In genomic region chr17:28812980-28813377, GRCh38 we compare ENCODE assay signal across 8 cellular contexts. TPM values are rescaled to one million over a fixed set of nuclear protein-coding genes. Genes with fewer than 3 reads are reported as not detected.
DNase-seq lines count a peak whose midpoint lies in the region; ATAC-seq, FAIRE-seq and TF ChIP-seq lines count a peak whose summit lies in the region.

No MANE protein-coding gene starts in this region.

- WGBS in HepG2 (ENCODE audit: low lambda C conversion rate) = 3% methylated on average over 6 of the region's 6 CpGs
- WGBS in testis, 2 donors = 0% methylated on average over 5 of the region's 6 CpGs

- ATAC-seq in HepG2 = no peak
- ATAC-seq in GM21786 (IDR thresholded peaks at IDR 0.05; ENCODE audit: unreplicated experiment) = no peak
- ATAC-seq in HG03280 (IDR thresholded peaks at IDR 0.05; ENCODE audit: unreplicated experiment) = no peak

- no peak for TF ChIP-seq POLR2A in HepG2 (IDR thresholded peaks at IDR 0.05; ENCODE audit: insufficient read depth in 1 of 2, low read depth in 2 of 2, low read length in 2 of 2)
- no peak for TF ChIP-seq POLR2A in testis (IDR thresholded peaks at IDR 0.05)

- POLR2A ChIA-PET in activated CD4-positive, alpha-beta T cell treated with anti-CD3 and anti-CD28 coated beads, Interleukin-2, amount 10 ng/mL, durations not matched to agents 7 days and 5 days (lab: Charles Lee) = interaction anchor here (0.6 kb wide), 1 partner anchor 53 kb away, joined by 5 read pairs; no protein-coding TSS in a partner anchor
- POLR2A ChIA-PET in HepG2 (lab: Yijun Ruan, JAX) = interaction anchor here (0.6 to 1.8 kb wide), 3 partner anchors 11 to 36 kb away, joined by 3 to 4 read pairs (median 4); no protein-coding TSS in a partner anchor

- peak overlapping the region; percentile 74 for H3K4me2 ChIP-seq in HepG2 (ENCODE audit: low read depth, low read length)

- no peaks in the 10 kb centered on the region for H3K9me3 Mint-ChIP-seq in activated CD4-positive, alpha-beta T cell treated with anti-CD3 and anti-CD28 coated beads, Interleukin-2, amount 10 ng/mL, durations not matched to agents 7 days and 5 days

- H3K4me1 Mint-ChIP-seq in activated CD4-positive, alpha-beta T cell treated with anti-CD3 and anti-CD28 coated beads, Interleukin-2, amount 10 ng/mL, durations not matched to agents 7 days and 5 days = peaks cover 35% of the 10 kb centered on the region

- no peak for DNase-seq in activated CD4-positive, alpha-beta T cell treated with anti-CD3 and anti-CD28 coated beads, Interleukin-2, amount 10 ng/mL, durations not matched to agents 7 days and 5 days
- no peak for DNase-seq in activated CD4-positive, alpha-beta T cell treated with anti-CD3 and anti-CD28 coated beads for 48 hours
- DNase-seq in HepG2 (ENCODE audit: low spot score) (no peak), testis (no peak), SHP77 treated with DMSO at 0.1 percent for 48 hours (lab: John Stamatoyannopoulos, UW) (no peak)

- H2AFZ ChIP-seq in HepG2 (ENCODE audit: low read length) = peak overlapping the region; percentile 63

- no peak for TF ChIP-seq RAD21 in HepG2 (CRISPR knock-in tag; IDR thresholded peaks at IDR 0.05)

- peaks cover 2% of the 10 kb centered on the region for H3K36me3 Mint-ChIP-seq in activated CD4-positive, alpha-beta T cell treated with anti-CD3 and anti-CD28 coated beads, Interleukin-2, amount 10 ng/mL, durations not matched to agents 7 days and 5 days (ENCODE audit: low read depth)

- TF ChIP-seq EP300 in HepG2 (IDR thresholded peaks at IDR 0.05; ENCODE audit: low read depth in 2 of 2, low read length in 2 of 2) (no peak), HepG2 (CRISPR knock-in tag; IDR thresholded peaks at IDR 0.05; ENCODE audit: borderline replicate concordance) (no peak)

- no peak for FAIRE-seq in HepG2 (lab: Jason Lieb, UNC)

- no peaks in the 10 kb centered on the region for H3K9me3 ChIP-seq in HepG2 (ENCODE audit: low read length)
- H3K9me3 ChIP-seq in testis = no peaks in the 10 kb centered on the region

- H3K27ac Mint-ChIP-seq in activated CD4-positive, alpha-beta T cell treated with anti-CD3 and anti-CD28 coated beads, Interleukin-2, amount 10 ng/mL, durations not matched to agents 7 days and 5 days = peak overlapping the region; percentile 89

- peaks cover 5% of the 10 kb centered on the region; the same call in 1 of the 2 replicates for H4K20me1 ChIP-seq in HepG2 (ENCODE audit: insufficient read depth, low read length)

- H3K27me3 ChIP-seq in HepG2 (ENCODE audit: control insufficient read depth in 1 of 2, insufficient read depth in 2 of 2, low read length in 2 of 2) (no peaks in the 10 kb centered on the region), testis (no peaks in the 10 kb centered on the region)

- H3K4me3 Mint-ChIP-seq in activated CD4-positive, alpha-beta T cell treated with anti-CD3 and anti-CD28 coated beads, Interleukin-2, amount 10 ng/mL, durations not matched to agents 7 days and 5 days = peak overlapping the region; percentile 83

- H3K4me3 ChIP-seq in HepG2 (replicated peaks in 1 of 3; ENCODE audit: insufficient read depth in 1 of 3, low read depth in 2 of 3, low read length in 3 of 3) = peak overlapping the region; percentile 84 to 89 (median 87)
- H3K4me3 ChIP-seq in testis = peak overlapping the region; percentile 73 to 86

- intact Hi-C loops in HepG2 (cut with micrococcal nuclease; ENCODE audit: unreplicated experiment) = no loop called here
- intact Hi-C loops in testis (cut with DNase I; ENCODE audit: low total_unique reads) = no loop called here

- TF ChIP-seq CTCF in HepG2 (CRISPR knock-in tag; IDR thresholded peaks at IDR 0.05) = no peak
- no peak for TF ChIP-seq CTCF in testis (IDR thresholded peaks at IDR 0.05)

- in situ Hi-C loops in HepG2 (cut with HindIII; ENCODE audit: extremely low pct_ligation_motif_present, low pct_unique_long_range_greater_than_20kb) = no loop called here

- H3K36me3 ChIP-seq in HepG2 (replicated peaks in 1 of 2; ENCODE audit: control insufficient read depth in 1 of 2, insufficient read depth in 2 of 2, low read length in 2 of 2) (no peaks in the 10 kb centered on the region), testis (ENCODE audit: low read depth, missing control alignments) (no peaks in the 10 kb centered on the region)

- H3K4me1 ChIP-seq in HepG2 (ENCODE audit: insufficient read depth, low read length) (peaks cover 43% of the 10 kb centered on the region), testis (peaks cover 22% of the 10 kb centered on the region)

- CTCF ChIA-PET in activated CD4-positive, alpha-beta T cell treated with anti-CD3 and anti-CD28 coated beads, Interleukin-2, amount 10 ng/mL, durations not matched to agents 7 days and 5 days (lab: Charles Lee) = no interaction called here
- CTCF ChIA-PET in HepG2 (lab: Yijun Ruan, JAX; ENCODE audit: low intra/inter-chr PET ratio, low total read pairs) = no interaction called here

- H3K27ac ChIP-seq in angular gyrus (ENCODE audit: low read depth, low read length) (peak overlapping the region; percentile 92), HepG2 (ENCODE audit: extremely low read length, insufficient read depth, low read length) (peak overlapping the region; percentile 75), testis (peak overlapping the region in 1 of 2 donors; percentile 86)

- peak overlapping the region; percentile 65; the same call in 1 of the 2 replicates for H3K9ac ChIP-seq in HepG2 (ENCODE audit: insufficient read depth, low read depth, low read length)

- no TSS peak for BruUV-seq in HepG2 (replicated peaks; lab: Mats Ljungman, UMichigan)

- H3K27me3 Mint-ChIP-seq in activated CD4-positive, alpha-beta T cell treated with anti-CD3 and anti-CD28 coated beads, Interleukin-2, amount 10 ng/mL, durations not matched to agents 7 days and 5 days = no peaks in the 10 kb centered on the region

- peaks cover 49% of the 10 kb centered on the region for H3K79me2 ChIP-seq in HepG2 (ENCODE audit: insufficient read depth, low read length)

TF ChIP-seq in HepG2, 621 proteins besides CTCF, POLR2A, EP300 and RAD21 (continues in another document):
- no peak for TF ChIP-seq ZSCAN29 (CRISPR knock-in tag; conservative IDR thresholded peaks at IDR 0.05)

RNA-seq across cellular contexts. Expression of gene FAM222B, which starts 29.6 kb away (rescaled TPM):
- 10 to 100 TPM; 15.7 to 17.9 TPM for total RNA-seq in activated CD4-positive, alpha-beta T cell treated with anti-CD3 and anti-CD28 coated beads, Interleukin-2, amount 10 ng/mL, durations not matched to agents 7 days and 5 days
- total RNA-seq in HepG2 (2016; rRNA removed; fragmentation: Illumina TruSeq; extraction: Trizol) (3.5 and 4.7 TPM in 2 replicates), testis (10 to 100 TPM; 69.6 to 74.5 TPM)
- total RNA-seq in HepG2 (2016; cell fraction: cytosol; rRNA removed; fragmentation: Illumina TruSeq; extraction: Trizol; ENCODE audit: low read depth) = 1.7 and 2.5 TPM in 2 replicates
- total RNA-seq in HepG2 (2016; cell fraction: insoluble cytoplasmic fraction; rRNA removed; fragmentation: Illumina TruSeq; extraction: Trizol) = 2.9 and 3.4 TPM in 2 replicates
- 7.9 and 9.0 TPM in 2 replicates for total RNA-seq in HepG2 (2016; cell fraction: membrane; rRNA removed; fragmentation: Illumina TruSeq; extraction: Trizol)
- total RNA-seq in HepG2 (2016; cell fraction: nucleus; rRNA removed; fragmentation: Illumina TruSeq; extraction: Trizol) = 2.9 and 4.4 TPM in 2 replicates
- polyA plus RNA-seq in HepG2 (2011; rRNA removed) (7.3 TPM in 2 replicates), testis (ENCODE audit: insufficient read depth, low read depth, low replicate concordance) (84.5 TPM)
- 8.0 and 8.4 TPM in 2 replicates for polyA plus RNA-seq in HepG2 (2011; cell fraction: cytosol; rRNA removed)
- 11.3 and 13.9 TPM in 2 replicates for polyA plus RNA-seq in HepG2 (2011; cell fraction: nucleus; rRNA removed)
- 9.8 and 13.0 TPM in 2 replicates for polyA plus RNA-seq in HepG2 (2012)
- 4.0 and 4.6 TPM in 2 replicates for polyA plus RNA-seq in HepG2 (2016; cell fraction: cytosol; fragmentation: Illumina TruSeq; extraction: Trizol; ENCODE audit: low read depth)
- 9.3 and 13.6 TPM in 2 replicates for polyA plus RNA-seq in HepG2 (2016; cell fraction: insoluble cytoplasmic fraction; fragmentation: Illumina TruSeq; extraction: Trizol; ENCODE audit: low read depth)
- polyA plus RNA-seq in HepG2 (2016; cell fraction: membrane; fragmentation: Illumina TruSeq; extraction: Trizol; ENCODE audit: low read depth) = 14.0 and 18.6 TPM in 2 replicates
- 10.1 and 11.0 TPM in 2 replicates for polyA plus RNA-seq in HepG2 (2016; cell fraction: nucleus; fragmentation: Illumina TruSeq; extraction: Trizol; ENCODE audit: insufficient read depth, low read depth)
- 14.1 and 27.8 TPM in 2 replicates for polyA minus RNA-seq in HepG2 (2011; rRNA and poly(A)+ RNA removed; ENCODE audit: low replicate concordance)
- polyA minus RNA-seq in HepG2 (2011; cell fraction: cytosol; rRNA and poly(A)+ RNA removed) = 12.3 and 12.7 TPM in 2 replicates
- polyA minus RNA-seq in HepG2 (2011; cell fraction: nucleus; rRNA and poly(A)+ RNA removed) = 12.6 and 12.8 TPM in 2 replicates

RNA-seq across cellular contexts. Expression of gene ERAL1, which starts 41.8 kb away (rescaled TPM):
- 10 to 100 TPM; 40.8 to 42.9 TPM for total RNA-seq in activated CD4-positive, alpha-beta T cell treated with anti-CD3 and anti-CD28 coated beads, Interleukin-2, amount 10 ng/mL, durations not matched to agents 7 days and 5 days
- total RNA-seq in HepG2 (2016; rRNA removed; fragmentation: Illumina TruSeq; extraction: Trizol) (46.9 and 50.7 TPM in 2 replicates), testis (10 to 100 TPM; 61.1 to 75.2 TPM)
- total RNA-seq in HepG2 (2016; cell fraction: cytosol; rRNA removed; fragmentation: Illumina TruSeq; extraction: Trizol; ENCODE audit: low read depth) = 8.5 and 10.0 TPM in 2 replicates
- 48.8 and 50.6 TPM in 2 replicates for total RNA-seq in HepG2 (2016; cell fraction: insoluble cytoplasmic fraction; rRNA removed; fragmentation: Illumina TruSeq; extraction: Trizol)
- 17.1 and 19.7 TPM in 2 replicates for total RNA-seq in HepG2 (2016; cell fraction: membrane; rRNA removed; fragmentation: Illumina TruSeq; extraction: Trizol)
- total RNA-seq in HepG2 (2016; cell fraction: nucleus; rRNA removed; fragmentation: Illumina TruSeq; extraction: Trizol) = 28.7 and 36.3 TPM in 2 replicates
- polyA plus RNA-seq in HepG2 (2011; rRNA removed) (72.2 and 73.5 TPM in 2 replicates), testis (ENCODE audit: insufficient read depth, low read depth, low replicate concordance) (54.8 TPM)
- polyA plus RNA-seq in HepG2 (2011; cell fraction: cytosol; rRNA removed) = 72.3 and 85.9 TPM in 2 replicates
- polyA plus RNA-seq in HepG2 (2011; cell fraction: nucleus; rRNA removed) = 55.6 and 60.0 TPM in 2 replicates
- 42.4 and 45.1 TPM in 2 replicates for polyA plus RNA-seq in HepG2 (2012)
- polyA plus RNA-seq in HepG2 (2016; cell fraction: cytosol; fragmentation: Illumina TruSeq; extraction: Trizol; ENCODE audit: low read depth) = 13.8 and 14.3 TPM in 2 replicates
- 78.5 and 84.9 TPM in 2 replicates for polyA plus RNA-seq in HepG2 (2016; cell fraction: insoluble cytoplasmic fraction; fragmentation: Illumina TruSeq; extraction: Trizol; ENCODE audit: low read depth)
- polyA plus RNA-seq in HepG2 (2016; cell fraction: membrane; fragmentation: Illumina TruSeq; extraction: Trizol; ENCODE audit: low read depth) = 24.1 and 26.2 TPM in 2 replicates
- 72.4 and 76.9 TPM in 2 replicates for polyA plus RNA-seq in HepG2 (2016; cell fraction: nucleus; fragmentation: Illumina TruSeq; extraction: Trizol; ENCODE audit: insufficient read depth, low read depth)
- 142 and 176 TPM in 2 replicates for polyA minus RNA-seq in HepG2 (2011; rRNA and poly(A)+ RNA removed; ENCODE audit: low replicate concordance)
- 44.2 and 52.7 TPM in 2 replicates for polyA minus RNA-seq in HepG2 (2011; cell fraction: cytosol; rRNA and poly(A)+ RNA removed)
- polyA minus RNA-seq in HepG2 (2011; cell fraction: nucleus; rRNA and poly(A)+ RNA removed) = 29.7 and 30.6 TPM in 2 replicates
